12 cellular contexts compared by ENCODE assay signal in genomic region chr11:2771758-2772466, GRCh38.
A peak's percentile ranks its signal among the peaks of the same experiment; 100 is the strongest.
DNase-seq lines count a peak whose midpoint lies in the region; ATAC-seq and TF ChIP-seq lines count a peak whose summit lies in the region.
"Had no signal": no experiment of that assay in that cellular context is flagged by ENCODE, and none has a peak within 500 bp of the region (broad histone marks: within the 10 kb centered on the region; RNA-seq: fewer than 3 reads in every experiment).

No MANE protein-coding gene starts in this region.

- H3K9ac ChIP-seq in BLaER1 treated with 17β-estradiol and CSF1 and Interleukin-3, amounts not matched to agents 10 nM and 100 nM = no peak overlapping the region
- no peak overlapping the region for H3K9ac ChIP-seq in mesenchymal stem cell (ENCODE audit: low read length)

- POLR2A ChIA-PET in activated B cell treated with CpG ODN at 0.5 μM for 24 hours (lab: Charles Lee) = no interaction called here

- ATAC-seq in activated B cell treated with CpG ODN at 0.5 μM for 24 hours (ENCODE audit: low read depth) (no peak), GM18873 (IDR thresholded peaks at IDR 0.05; ENCODE audit: low FRiP score, unreplicated experiment) (no peak)
- ATAC-seq: Panc1 had no signal

- no peaks in the 10 kb centered on the region for H3K4me1 Mint-ChIP-seq in activated B cell treated with CpG ODN at 0.5 μM for 24 hours

- WGBS in mesenchymal stem cell = 86% methylated on average over 12 of the region's 12 CpGs

- H3K36me3 Mint-ChIP-seq in activated B cell treated with CpG ODN at 0.5 μM for 24 hours (ENCODE audit: low read depth) = peaks cover 20% of the 10 kb centered on the region

- peaks cover 0 to 66% (median 56%) of the 10 kb centered on the region in 10 experiments; a peak in 18 of 20 replicates for H3K4me1 ChIP-seq in BLaER1 treated with 17β-estradiol and CSF1 and Interleukin-3, amounts not matched to agents 10 nM and 100 nM
- H3K4me1 ChIP-seq in mesenchymal stem cell (ENCODE audit: control insufficient read depth, insufficient read depth, low read depth, low read length) = peaks cover 30% of the 10 kb centered on the region

- H3K9me3 ChIP-seq in BLaER1 treated with 17β-estradiol and CSF1 and Interleukin-3, amounts not matched to agents 10 nM and 100 nM (replicated peaks in 1 of 11) = peaks cover 0 to 1% (median 0%) of the 10 kb centered on the region in 11 experiments; a peak in 2 of 22 replicates
- H3K9me3 ChIP-seq in mesenchymal stem cell (ENCODE audit: control insufficient read depth, low read length) = no peaks in the 10 kb centered on the region

- DNase-seq in DMS 273 treated with DMSO at 0.1 percent for 48 hours (lab: John Stamatoyannopoulos, UW) = peak; percentile 10
- peak; percentile 3 for DNase-seq in activated B cell treated with CpG ODN at 0.5 μM for 24 hours
- DNase-seq in mesenchymal stem cell = no peak
- DNase-seq in SW480 (ENCODE audit: low spot score) = no peak
- DNase-seq in iPS-NIHi7 (ENCODE audit: extremely low spot score) = no peak
- no peak for DNase-seq in HuH-7.5 (ENCODE audit: low spot score)
- DNase-seq: activated naive CD4-positive, alpha-beta T cell; NCI-H146; T1000 had no signal

- H3K9me3 Mint-ChIP-seq in activated B cell treated with CpG ODN at 0.5 μM for 24 hours = no peaks in the 10 kb centered on the region

- H3K23ac ChIP-seq in mesenchymal stem cell (ENCODE audit: low read length in 2 of 2) = peak overlapping the region in 1 of 2 experiments; percentile 27

- H4K8ac ChIP-seq in mesenchymal stem cell (ENCODE audit: low read length) = no peak overlapping the region

- CTCF ChIA-PET in activated B cell treated with CpG ODN at 0.5 μM for 24 hours (lab: Charles Lee) = no interaction called here

- peak overlapping the region in 1 of 2 experiments; percentile 11 for H3K14ac ChIP-seq in mesenchymal stem cell (ENCODE audit: low read length in 2 of 2)

- peak overlapping the region; percentile 55 for H2AK5ac ChIP-seq in mesenchymal stem cell (ENCODE audit: low read length, severe bottlenecking)

- no peak overlapping the region for H2AFZ ChIP-seq in mesenchymal stem cell (ENCODE audit: low read depth, low read length)

- no peak overlapping the region for H2BK120ac ChIP-seq in mesenchymal stem cell (ENCODE audit: low read depth, low read length)

- H3K18ac ChIP-seq in mesenchymal stem cell (ENCODE audit: low read depth in 1 of 2, low read length in 2 of 2) = no peak overlapping the region

- no peak overlapping the region for H3K4me3 Mint-ChIP-seq in activated B cell treated with CpG ODN at 0.5 μM for 24 hours

- H3K4me2 ChIP-seq in BLaER1 treated with 17β-estradiol and CSF1 and Interleukin-3, amounts not matched to agents 10 nM and 100 nM = peak overlapping the region in 9 of 11 experiments; percentile 16 to 81 (median 45); a peak in 14 of 22 replicates
- no peak overlapping the region for H3K4me2 ChIP-seq in mesenchymal stem cell (ENCODE audit: low read length, poor library complexity, severe bottlenecking)

- no peaks in the 10 kb centered on the region for H3K79me1 ChIP-seq in mesenchymal stem cell (replicated peaks; ENCODE audit: low read length, poor library complexity, severe bottlenecking)

- no peak overlapping the region for H3K27ac ChIP-seq in BLaER1 treated with 17β-estradiol and CSF1 and Interleukin-3, amounts not matched to agents 10 nM and 100 nM
- no peak overlapping the region for H3K27ac ChIP-seq in mesenchymal stem cell (ENCODE audit: low read length, poor library complexity, severe bottlenecking)

- peak overlapping the region; percentile 70 for H2BK15ac ChIP-seq in mesenchymal stem cell (ENCODE audit: low read depth, poor library complexity, severe bottlenecking)

- no peak overlapping the region for H2BK5ac ChIP-seq in mesenchymal stem cell (ENCODE audit: low read depth, low read length, poor library complexity, severe bottlenecking)

- no peak overlapping the region for H3K4me3 ChIP-seq in BLaER1 treated with 17β-estradiol and CSF1 and Interleukin-3, amounts not matched to agents 10 nM and 100 nM
- H3K4me3 ChIP-seq in mesenchymal stem cell (ENCODE audit: insufficient read depth in 1 of 2, low read depth in 1 of 2, low read length in 2 of 2) = no peak overlapping the region

- peaks cover 0 to 16% (median 0%) of the 10 kb centered on the region in 11 experiments; a peak in 3 of 22 replicates for H3K27me3 ChIP-seq in BLaER1 treated with 17β-estradiol and CSF1 and Interleukin-3, amounts not matched to agents 10 nM and 100 nM
- H3K27me3 ChIP-seq in mesenchymal stem cell (ENCODE audit: control insufficient read depth in 1 of 2, insufficient read depth in 1 of 2, low read length in 2 of 2) = peaks cover 0 to 26% of the 10 kb centered on the region in 2 experiments

- no peaks in the 10 kb centered on the region for H3K27me3 Mint-ChIP-seq in activated B cell treated with CpG ODN at 0.5 μM for 24 hours

- TF ChIP-seq CTCF in activated B cell treated with CpG ODN at 0.5 μM for 24 hours (IDR thresholded peaks at IDR 0.05) = no peak

- H4K91ac ChIP-seq in mesenchymal stem cell (ENCODE audit: low read length) = peak overlapping the region; percentile 55

- intact Hi-C loops in activated B cell treated with CpG ODN at 0.5 μM for 24 hours (cut with micrococcal nuclease) = no loop called here

- H4K20me1 ChIP-seq in BLaER1 treated with 17β-estradiol and CSF1 and Interleukin-3, amounts not matched to agents 10 nM and 100 nM = peaks cover 0 to 20% (median 0%) of the 10 kb centered on the region in 11 experiments; a peak in 5 of 22 replicates

- no peak overlapping the region for H3K4ac ChIP-seq in mesenchymal stem cell (ENCODE audit: low read depth in 1 of 2, low read length in 2 of 2)

- H3K36me3 ChIP-seq in BLaER1 treated with 17β-estradiol and CSF1 and Interleukin-3, amounts not matched to agents 10 nM and 100 nM = no peaks in the 10 kb centered on the region
- no peaks in the 10 kb centered on the region for H3K36me3 ChIP-seq in mesenchymal stem cell (ENCODE audit: control insufficient read depth in 1 of 2, insufficient read depth in 2 of 2, low read depth in 1 of 2, low read length in 2 of 2)

- no peak overlapping the region for H3K27ac Mint-ChIP-seq in activated B cell treated with CpG ODN at 0.5 μM for 24 hours

- H2BK12ac ChIP-seq in mesenchymal stem cell (ENCODE audit: low read length in 2 of 2) = no peak overlapping the region

Comparison
In these comparisons a context has a peak if more than half of its experiments do, and no peak if none do; other contexts are left out.
1. DNase-seq: peak in DMS 273 treated with DMSO at 0.1 percent for 48 hours (single experiment) and activated B cell treated with CpG ODN at 0.5 μM for 24 hours (single experiment); none in mesenchymal stem cell (single experiment), SW480 (single experiment), iPS-NIHi7 (single experiment) and HuH-7.5 (single experiment).